Comparison of ENCODE assay signal across 2 cellular contexts in the genomic region with DNA sequence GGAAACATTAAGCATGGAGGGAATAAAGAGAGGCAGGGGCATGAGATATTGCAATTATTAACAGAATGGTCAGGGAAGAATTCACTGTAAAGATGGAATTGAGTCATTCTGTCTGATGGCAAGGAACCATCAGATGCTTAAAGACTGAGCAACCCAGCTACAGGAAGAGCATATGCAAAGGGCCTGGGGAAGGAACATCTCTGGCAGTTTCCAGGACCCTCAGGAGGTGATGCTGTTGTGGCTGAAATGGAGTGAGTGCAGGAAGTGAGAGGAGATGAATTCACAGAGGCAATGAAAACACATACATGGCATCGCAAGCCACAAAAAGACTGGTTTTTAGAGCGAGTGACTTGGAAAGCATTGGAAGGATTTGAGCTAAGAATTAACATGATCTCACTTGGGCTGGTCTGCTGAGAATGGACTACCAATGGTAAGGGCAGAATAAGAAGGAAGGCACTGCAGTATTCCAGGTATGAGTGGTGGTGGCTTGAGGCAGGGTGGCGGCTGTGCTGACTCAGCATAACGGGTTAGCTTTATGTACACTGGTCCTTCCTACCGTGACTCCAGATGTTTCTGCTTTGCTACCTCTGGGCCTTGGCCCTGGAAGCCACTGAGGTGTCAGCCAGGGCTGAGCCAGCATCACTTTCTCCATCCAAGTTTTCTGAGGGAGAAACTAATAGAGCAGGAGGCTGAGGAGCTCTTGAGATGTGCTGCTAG.
TF ChIP-seq lines count a peak whose summit lies in the region.

No MANE protein-coding gene starts in this region.

TF ChIP-seq in HepG2, 621 proteins besides CTCF, POLR2A, EP300 and RAD21:
- TF ChIP-seq ZNF12 (CRISPR knock-in tag; IDR thresholded peaks at IDR 0.05) = no peak
- TF ChIP-seq MAFG (CRISPR knock-in tag; IDR thresholded peaks at IDR 0.05) = peak; percentile 69; the same call in 1 of the 2 replicates
- peak; percentile 99 for TF ChIP-seq MAFF (IDR thresholded peaks at IDR 0.05; ENCODE audit: low read depth, low read length)
- peak; percentile 99 to 100 for TF ChIP-seq MAFK (conservative IDR thresholded peaks at IDR 0.05 in 1 of 2, IDR thresholded peaks at IDR 0.05 in 1 of 2; ENCODE audit: low read length in 2 of 2)

TF ChIP-seq in H1, 55 proteins besides CTCF, POLR2A, EP300 and RAD21:
- peak; percentile 88 for TF ChIP-seq MAFK (IDR thresholded peaks at IDR 0.05; ENCODE audit: low read depth, low read length)
- TF ChIP-seq SUZ12 (IDR thresholded peaks at IDR 0.05; ENCODE audit: low read length) = no peak
